ENCODE assay signal across 8 cellular contexts in genomic region chr15:45279024-45279697, GRCh38. TPM values are rescaled to one million over a fixed set of nuclear protein-coding genes. Genes with fewer than 3 reads are reported as not detected.
DNase-seq lines count a peak whose midpoint lies in the region; ATAC-seq, FAIRE-seq and TF ChIP-seq lines count a peak whose summit lies in the region.

No MANE protein-coding gene starts in this region.

- peaks cover 18% of the 10 kb centered on the region for H3K4me1 Mint-ChIP-seq in mesothelial cell of epicardium

- H3K4me3 Mint-ChIP-seq in mesothelial cell of epicardium, result peak overlapping the region; percentile 85

- H3K9me1 ChIP-seq in endothelial cell of umbilical vein (replicated peaks; ENCODE audit: control insufficient read depth, extremely low read depth, insufficient read depth, low read length), result no peaks in the 10 kb centered on the region

- H4K20me1 ChIP-seq in OCI-LY1 (ENCODE audit: insufficient read depth, low read length) (no peaks in the 10 kb centered on the region), endothelial cell of umbilical vein (replicated peaks; ENCODE audit: control insufficient read depth, extremely low read depth, insufficient read depth, low read length) (no peaks in the 10 kb centered on the region)

- H3K36me3 ChIP-seq in OCI-LY1 (ENCODE audit: insufficient read depth, low read length), result no peaks in the 10 kb centered on the region
- H3K36me3 ChIP-seq in endothelial cell of umbilical vein (ENCODE audit: control insufficient read depth in 2 of 2, extremely low read depth in 1 of 2, insufficient read depth in 2 of 2, low read length in 2 of 2), result no peaks in the 10 kb centered on the region

- POLR2A ChIA-PET in endothelial cell of umbilical vein (lab: Charles Lee), result no interaction called here

- H3K9me3 Mint-ChIP-seq in mesothelial cell of epicardium, result no peaks in the 10 kb centered on the region

- H3K9me3 ChIP-seq in OCI-LY1 (ENCODE audit: low read length) (no peaks in the 10 kb centered on the region), endothelial cell of umbilical vein (replicated peaks; ENCODE audit: control insufficient read depth, insufficient read depth, low read length) (no peaks in the 10 kb centered on the region)

- no peak for TF ChIP-seq CTCF in OCI-LY1 (IDR thresholded peaks at IDR 0.05; ENCODE audit: low read length)
- no peak for TF ChIP-seq CTCF in endothelial cell of umbilical vein (IDR thresholded peaks at IDR 0.05; ENCODE audit: extremely low read depth in 1 of 2, insufficient read depth in 1 of 2, low read depth in 1 of 2, low read length in 2 of 2)
- no peak for TF ChIP-seq CTCF in mesothelial cell of epicardium (IDR thresholded peaks at IDR 0.05; ENCODE audit: unreplicated experiment)

- no peaks in the 10 kb centered on the region for H3K27me3 ChIP-seq in OCI-LY1 (ENCODE audit: insufficient read depth, low read length)
- H3K27me3 ChIP-seq in endothelial cell of umbilical vein (ENCODE audit: control insufficient read depth in 2 of 2, insufficient read depth in 2 of 2, low read length in 2 of 2), result no peaks in the 10 kb centered on the region

- no peaks in the 10 kb centered on the region for H3K9me2 ChIP-seq in OCI-LY1 (ENCODE audit: low read depth, low read length)

- no peaks in the 10 kb centered on the region for H3K36me3 Mint-ChIP-seq in mesothelial cell of epicardium

- H3K4me2 ChIP-seq in OCI-LY1 (ENCODE audit: low read length), result peak overlapping the region; percentile 62
- peak overlapping the region; percentile 62 for H3K4me2 ChIP-seq in endothelial cell of umbilical vein (ENCODE audit: insufficient read depth, low read length)

- H2AFZ ChIP-seq in OCI-LY1 (ENCODE audit: low read length), result no peak overlapping the region
- H2AFZ ChIP-seq in endothelial cell of umbilical vein (ENCODE audit: low read depth, low read length), result peak overlapping the region; percentile 83

- BruUV-seq in endothelial cell of umbilical vein (replicated peaks; lab: Mats Ljungman, UMichigan), result no TSS peak

- H3K4me1 ChIP-seq in OCI-LY1 (ENCODE audit: insufficient read depth, low read length, severe bottlenecking) (no peaks in the 10 kb centered on the region), endothelial cell of umbilical vein (ENCODE audit: control insufficient read depth, extremely low read depth, insufficient read depth, low read length) (peaks cover 8% of the 10 kb centered on the region)

- H3K27me3 Mint-ChIP-seq in mesothelial cell of epicardium (ENCODE audit: low read depth), result peaks cover 7% of the 10 kb centered on the region

- H3K79me2 ChIP-seq in OCI-LY1 (ENCODE audit: insufficient read depth, low read length) (no peaks in the 10 kb centered on the region), endothelial cell of umbilical vein (ENCODE audit: control insufficient read depth, insufficient read depth, low read length) (no peaks in the 10 kb centered on the region)

- CTCF ChIA-PET in endothelial cell of umbilical vein (lab: Charles Lee), result interaction anchor here (1.0 kb wide), 1 partner anchor 78 kb away, joined by 3 read pairs; no protein-coding TSS in a partner anchor

- H3K27ac ChIP-seq in OCI-LY1 (ENCODE audit: low read depth, low read length, poor library complexity, severe bottlenecking) (no peak overlapping the region), endothelial cell of umbilical vein (ENCODE audit: insufficient read depth, low read depth, low read length) (peak overlapping the region; percentile 32)

- peak; percentile 97 for DNase-seq in DMS 273 (lab: John Stamatoyannopoulos, UW; ENCODE audit: unreplicated experiment)
- DNase-seq in HuH-7 (ENCODE audit: low spot score), result peak; percentile 94
- peak; percentile 95 for DNase-seq in activated T-cell treated with anti-CD3 and anti-CD28 coated beads for 1 hour (ENCODE audit: low read depth)
- DNase-seq in endothelial cell of umbilical vein (ENCODE audit: low read depth, low spot score), result peak; percentile 96
- peak; percentile 94 to 98 for DNase-seq in mesothelial cell of epicardium (ENCODE audit: low spot score in 2 of 2, unreplicated experiment in 2 of 2)
- DNase-seq in stimulated activated CD8-positive, alpha-beta memory T cell treated with anti-CD3 and anti-CD28 coated beads, Interleukin-15, amount 100 ng/mL, for 4 hours (ENCODE audit: low read depth in 2 of 2), result peak; percentile 93 to 95

- FAIRE-seq in endothelial cell of umbilical vein (lab: Jason Lieb, UNC), result peak; percentile 95

- peak; percentile 79 for TF ChIP-seq POLR2A in endothelial cell of umbilical vein (IDR thresholded peaks at IDR 0.05; ENCODE audit: low read depth, low read length)

- intact Hi-C loops in endothelial cell of umbilical vein (cut with micrococcal nuclease), result loop anchor here (1.0 to 2.0 kb wide), 3 partner anchors 74 to 124 kb away; a partner anchor contains a TSS

- peak overlapping the region; percentile 62 for H3K4me3 ChIP-seq in OCI-LY1 (ENCODE audit: low read depth, low read length, poor library complexity, severe bottlenecking)
- H3K4me3 ChIP-seq in endothelial cell of umbilical vein (replicated peaks in 1 of 3; ENCODE audit: insufficient read depth in 1 of 3, low read depth in 1 of 3, low read length in 3 of 3), result peak overlapping the region; percentile 10 to 60 (median 46)

- H3K9ac ChIP-seq in OCI-LY1 (ENCODE audit: low read length) (peak overlapping the region; percentile 50), endothelial cell of umbilical vein (replicated peaks; ENCODE audit: extremely low read depth, insufficient read depth, low read length) (peak overlapping the region; percentile 52)

- dilution Hi-C loops in endothelial cell of umbilical vein (cut with MboI; ENCODE audit: extremely low pct_ligation_motif_present, low sequenced_read_pairs), result no loop called here

- peak; percentile 98 for ATAC-seq in GM21526 (IDR thresholded peaks at IDR 0.05; ENCODE audit: low FRiP score, unreplicated experiment)

- H3F3A ChIP-seq in OCI-LY1 (ENCODE audit: insufficient read depth, low read length), result no peaks in the 10 kb centered on the region

- peak overlapping the region; percentile 94 for H3K27ac Mint-ChIP-seq in mesothelial cell of epicardium

TF ChIP-seq in endothelial cell of umbilical vein, 7 proteins besides CTCF, POLR2A, EP300 and RAD21:
- TF ChIP-seq, protein P1, sequence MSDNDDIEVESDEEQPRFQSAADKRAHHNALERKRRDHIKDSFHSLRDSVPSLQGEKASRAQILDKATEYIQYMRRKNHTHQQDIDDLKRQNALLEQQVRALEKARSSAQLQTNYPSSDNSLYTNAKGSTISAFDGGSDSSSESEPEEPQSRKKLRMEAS (IDR thresholded peaks at IDR 0.05; ENCODE audit: insufficient read depth, insufficient read length), result peak; percentile 50
- no peak for TF ChIP-seq GATA2 (IDR thresholded peaks at IDR 0.05; ENCODE audit: insufficient read depth, insufficient read length, low read depth, low read length)
- TF ChIP-seq MYC (IDR thresholded peaks at IDR 0.05; ENCODE audit: low read depth, low read length), result no peak
- no peak for TF ChIP-seq JUN (IDR thresholded peaks at IDR 0.05; ENCODE audit: borderline replicate concordance, insufficient read depth, insufficient read length, low read depth)
- peak; percentile 58 for TF ChIP-seq POLR2AphosphoS5 (IDR thresholded peaks at IDR 0.05; ENCODE audit: insufficient read depth, low read depth, low read length)
TF ChIP-seq in endothelial cell of umbilical vein: peak in this region for 2.

RNA-seq across cellular contexts. Expression of gene SLC28A2, which starts 27.1 kb away (rescaled TPM):
- total RNA-seq in endothelial cell of umbilical vein (not detected in 2 replicates), mesothelial cell of epicardium (not detected in 3 replicates)
- polyA plus RNA-seq in endothelial cell of umbilical vein, result not detected in 2 replicates
- polyA plus RNA-seq in endothelial cell of umbilical vein (2011; cell fraction: cytosol; rRNA removed), result not detected in 2 replicates
- not detected in 2 replicates for polyA plus RNA-seq in endothelial cell of umbilical vein (2011; cell fraction: nucleus; rRNA removed)
- not detected in 2 replicates for polyA plus RNA-seq in endothelial cell of umbilical vein (2012)
- polyA minus RNA-seq in endothelial cell of umbilical vein, result not detected in 2 replicates
- not detected for polyA minus RNA-seq in endothelial cell of umbilical vein (2011; cell fraction: cytosol; rRNA and poly(A)+ RNA removed)
- not detected in 2 replicates for polyA minus RNA-seq in endothelial cell of umbilical vein (2011; cell fraction: nucleus; rRNA and poly(A)+ RNA removed)
